In genomic region chrX:103932133-103932532, GRCh38 we compare ENCODE assay signal across 17 cellular contexts. TPM values are rescaled to one million over a fixed set of nuclear protein-coding genes. Genes with fewer than 3 reads are reported as not detected.
DNase-seq lines count a peak whose midpoint lies in the region; ATAC-seq, FAIRE-seq and TF ChIP-seq lines count a peak whose summit lies in the region.
"Had no signal": no experiment of that assay in that cellular context is flagged by ENCODE, and none has a peak within 500 bp of the region (broad histone marks: within the 10 kb centered on the region; RNA-seq: fewer than 3 reads in every experiment).

No MANE protein-coding gene starts in this region.

- ATAC-seq in GM18498 (IDR thresholded peaks at IDR 0.05; ENCODE audit: unreplicated experiment), result peak; percentile 76
- ATAC-seq in HG02642 (IDR thresholded peaks at IDR 0.05; ENCODE audit: poor library complexity, unreplicated experiment), result peak; percentile 95
- peak; percentile 74 for ATAC-seq in HG03457 (IDR thresholded peaks at IDR 0.05; ENCODE audit: unreplicated experiment)
- ATAC-seq in WTC11, result no peak
- ATAC-seq: heart left ventricle had no signal

- peak; percentile 73 for FAIRE-seq in GM19239 (lab: Jason Lieb, UNC)
- FAIRE-seq: keratinocyte had no signal

- TF ChIP-seq CTCF in WTC11 (IDR thresholded peaks at IDR 0.05), result no peak

- DNase-seq in GM19239 (ENCODE audit: insufficient read length, low spot score) (no peak), KG1 (lab: John Stamatoyannopoulos, UW) (no peak), cerebellum (ENCODE audit: low spot score) (no peak), WTC11 (ENCODE audit: low spot score) (no peak)
- DNase-seq in effector CD4-positive, alpha-beta T cell, result no peak
- DNase-seq: activated B cell treated with CpG ODN at 0.5 μM for 24 hours, Caco-2, GDM1, H9, heart left ventricle, Kasumi-1, NCI-H146, NCI-H69 had no signal

- no peak overlapping the region for H3K27ac Mint-ChIP-seq in WTC11
- H3K27ac Mint-ChIP-seq: activated B cell treated with CpG ODN at 0.5 μM for 24 hours, H9 had no signal

- CTCF ChIA-PET in WTC11 (lab: Charles Lee), result no interaction called here

- POLR2A ChIA-PET in WTC11 (lab: Charles Lee), result no interaction called here

- no peaks in the 10 kb centered on the region for H3K36me3 Mint-ChIP-seq in WTC11

- H3K4me1 Mint-ChIP-seq in WTC11, result no peaks in the 10 kb centered on the region
- H3K4me1 Mint-ChIP-seq: H9 had no signal

- no peak overlapping the region for H3K4me3 Mint-ChIP-seq in WTC11
- H3K4me3 Mint-ChIP-seq: activated B cell treated with CpG ODN at 0.5 μM for 24 hours, H9 had no signal

- no peaks in the 10 kb centered on the region for H3K9me3 Mint-ChIP-seq in WTC11
- H3K9me3 Mint-ChIP-seq: activated B cell treated with CpG ODN at 0.5 μM for 24 hours had no signal

- H3K27me3 Mint-ChIP-seq in WTC11 (ENCODE audit: low read depth), result peaks cover 5% of the 10 kb centered on the region
- H3K27me3 Mint-ChIP-seq: activated B cell treated with CpG ODN at 0.5 μM for 24 hours had no signal

TF ChIP-seq in WTC11, 78 proteins besides CTCF, POLR2A, EP300 and RAD21:
- no peak for TF ChIP-seq ZNF671 (CRISPR knock-in tag; IDR thresholded peaks at IDR 0.05)
- TF ChIP-seq TEAD4 (CRISPR knock-in tag; IDR thresholded peaks at IDR 0.05), result no peak
- no peak for TF ChIP-seq FOXP1 (CRISPR knock-in tag; IDR thresholded peaks at IDR 0.05; ENCODE audit: borderline replicate concordance)
- TF ChIP-seq E2F1 (CRISPR knock-in tag; IDR thresholded peaks at IDR 0.05), result no peak
- TF ChIP-seq CBFB (CRISPR knock-in tag; IDR thresholded peaks at IDR 0.05; ENCODE audit: low read depth), result no peak
- TF ChIP-seq FOXK1 (CRISPR knock-in tag; IDR thresholded peaks at IDR 0.05), result no peak
- no peak for TF ChIP-seq ZNF423 (CRISPR knock-in tag; IDR thresholded peaks at IDR 0.05)
- no peak for TF ChIP-seq TEAD1 (CRISPR knock-in tag; IDR thresholded peaks at IDR 0.05)

RNA-seq across cellular contexts. Expression of gene TMSB15B, which starts 30.3 kb away (rescaled TPM):
- total RNA-seq in cerebellum (33.6 TPM), WTC11 (2021) (8.3 to 12.3 TPM (median 11.4 TPM) in 3 replicates)
